Comparison of ENCODE assay signal across 28 cellular contexts in genomic region chr5:7274180-7274579, GRCh38.
"Had no signal": no experiment of that assay in that cellular context is flagged by ENCODE, and none has a peak within 500 bp of the region (broad histone marks: within the 10 kb centered on the region; RNA-seq: fewer than 3 reads in every experiment).

No MANE protein-coding gene starts in this region.

- H3K4me3 Mint-ChIP-seq: mesothelial cell of epicardium, naive B cell had no signal

- H3K27ac Mint-ChIP-seq: mesothelial cell of epicardium had no signal

- H3K27ac ChIP-seq: coronary artery, dorsolateral prefrontal cortex, epithelial cell of prostate, esophagus squamous epithelium, gastrocnemius medialis, heart right ventricle, left lung, lower lobe of right lung had no signal

- H3K27me3 Mint-ChIP-seq: naive B cell had no signal

- H3K4me1 Mint-ChIP-seq: naive B cell had no signal

- H3K4me1 ChIP-seq: esophagus squamous epithelium, gastrocnemius medialis, heart right ventricle, left lung, lower lobe of right lung had no signal

- ATAC-seq: esophagus mucosa, gastrocnemius medialis, heart right ventricle, left cardiac atrium, left lung, left ventricle myocardium superior, lower lobe of right lung, mucosa of descending colon had no signal

- H3K27me3 ChIP-seq: dorsolateral prefrontal cortex, esophagus squamous epithelium, gastrocnemius medialis, heart right ventricle, left lung had no signal

- DNase-seq: dermis blood vessel endothelial cell; dorsolateral prefrontal cortex; effector CD4-positive, alpha-beta T cell; effector memory CD4-positive, alpha-beta T cell; erythroblast; esophagus squamous epithelium; foreskin fibroblast; foreskin melanocyte; gastrocnemius medialis; glutamatergic neuron; head of caudate nucleus; heart right ventricle; hippocampal formation; left cardiac atrium; left lung; left ventricle myocardium superior; lower lobe of right lung; mesenchymal stem cell; mucosa of descending colon; naive B cell had no signal

- H3K36me3 Mint-ChIP-seq: mesothelial cell of epicardium, naive B cell had no signal

- FAIRE-seq: colon, endometrium, islet of Langerhans, keratinocyte had no signal

- H3K36me3 ChIP-seq: esophagus squamous epithelium, gastrocnemius medialis, heart right ventricle, left lung, lower lobe of right lung had no signal

- H3K4me3 ChIP-seq: coronary artery, dorsolateral prefrontal cortex, esophagus squamous epithelium, gastrocnemius medialis, heart right ventricle, left lung, lower lobe of right lung, mucosa of descending colon had no signal

- H3K9me3 ChIP-seq: esophagus squamous epithelium, gastrocnemius medialis, lower lobe of right lung, mucosa of descending colon had no signal
